Comparison of ENCODE assay signal across 1 cellular context in genomic region chr9:126788631-126789349, GRCh38.
TF ChIP-seq lines count a peak whose summit lies in the region.

No MANE protein-coding gene starts in this region.

TF ChIP-seq in K562, 482 proteins besides CTCF, POLR2A, EP300 and RAD21 (continued from another document):
- TF ChIP-seq TRIM25 (IDR thresholded peaks at IDR 0.05; ENCODE audit: borderline replicate concordance), result no peak
- peak; percentile 27; the same call in 1 of the 2 replicates for TF ChIP-seq HCFC1 (IDR thresholded peaks at IDR 0.05; ENCODE audit: low read depth, low read length)
- TF ChIP-seq KDM5B (IDR thresholded peaks at IDR 0.05; ENCODE audit: insufficient replicate concordance, low read depth, low read length), result no peak
- TF ChIP-seq ARHGAP35 (IDR thresholded peaks at IDR 0.05; ENCODE audit: partially characterized antibody), result no peak
- TF ChIP-seq NFXL1 (CRISPR knock-in tag; IDR thresholded peaks at IDR 0.05), result no peak
- no peak for TF ChIP-seq ZNF589 (CRISPR knock-in tag; IDR thresholded peaks at IDR 0.05; ENCODE audit: low read depth)
- no peak for TF ChIP-seq ZNF766 (CRISPR knock-in tag; conservative IDR thresholded peaks at IDR 0.05)
- TF ChIP-seq ILK (tag; IDR thresholded peaks at IDR 0.05; ENCODE audit: borderline replicate concordance, low read depth), result no peak
- TF ChIP-seq ZKSCAN8 (CRISPR knock-in tag; IDR thresholded peaks at IDR 0.05), result no peak
- TF ChIP-seq CBFA2T3 (IDR thresholded peaks at IDR 0.05), result no peak
- TF ChIP-seq ZNF695 (CRISPR knock-in tag; IDR thresholded peaks at IDR 0.05), result no peak
- no peak for TF ChIP-seq XRCC5 (IDR thresholded peaks at IDR 0.05; ENCODE audit: low read depth, low read length)
- no peak for TF ChIP-seq ZNF696 (CRISPR knock-in tag; conservative IDR thresholded peaks at IDR 0.05)
- no peak for TF ChIP-seq MED1 (CRISPR knock-in tag; IDR thresholded peaks at IDR 0.05; ENCODE audit: borderline replicate concordance)
- TF ChIP-seq GTF2B (IDR thresholded peaks at IDR 0.05; ENCODE audit: extremely low read depth, insufficient read length), result no peak
- no peak for TF ChIP-seq ZNF146 (CRISPR knock-in tag; IDR thresholded peaks at IDR 0.05; ENCODE audit: unreplicated experiment)
- no peak for TF ChIP-seq NRF1 (conservative IDR thresholded peaks at IDR 0.05 in 1 of 2, IDR thresholded peaks at IDR 0.05 in 1 of 2)
- no peak for TF ChIP-seq POLR2AphosphoS2 (IDR thresholded peaks at IDR 0.05; ENCODE audit: low read length)
- TF ChIP-seq SRSF7 (optimal IDR thresholded peaks at IDR 0.05; ENCODE audit: low read depth, low read length), result no peak
- TF ChIP-seq GATAD2B (IDR thresholded peaks at IDR 0.05; ENCODE audit: borderline replicate concordance), result no peak
- TF ChIP-seq TCF15 (CRISPR knock-in tag; IDR thresholded peaks at IDR 0.05), result no peak
- TF ChIP-seq MAFK (IDR thresholded peaks at IDR 0.05; ENCODE audit: low read length), result peak; percentile 20; the same call in 1 of the 2 replicates
- peak; percentile 72 for TF ChIP-seq C11orf30 (IDR thresholded peaks at IDR 0.05; ENCODE audit: low read depth)
- no peak for TF ChIP-seq ELF4 (CRISPR knock-in tag; IDR thresholded peaks at IDR 0.05)
- no peak for TF ChIP-seq NFATC3 (IDR thresholded peaks at IDR 0.05)
- no peak for TF ChIP-seq ZSCAN32 (CRISPR knock-in tag; IDR thresholded peaks at IDR 0.05)
- TF ChIP-seq ZNF174 (CRISPR knock-in tag; IDR thresholded peaks at IDR 0.05), result no peak
TF ChIP-seq in K562: peak in this region for 10.
